ENCODE assay signal across 2 cellular contexts in genomic region chr14:35429951-35430350, GRCh38.
TF ChIP-seq lines count a peak whose summit lies in the region.

No MANE protein-coding gene starts in this region.

TF ChIP-seq in A549, 52 proteins besides CTCF, POLR2A, EP300 and RAD21:
- TF ChIP-seq CEBPB (IDR thresholded peaks at IDR 0.05), result no peak
- no peak for TF ChIP-seq CHD2 (IDR thresholded peaks at IDR 0.05; ENCODE audit: low read length, partially characterized antibody)
- TF ChIP-seq GATA3 (IDR thresholded peaks at IDR 0.05; ENCODE audit: borderline replicate concordance), result no peak
- no peak for TF ChIP-seq ELK1 (IDR thresholded peaks at IDR 0.05; ENCODE audit: low read depth, low read length)
- peak; percentile 25 for TF ChIP-seq MAFK (IDR thresholded peaks at IDR 0.05; ENCODE audit: partially characterized antibody)

TF ChIP-seq in H1, 55 proteins besides CTCF, POLR2A, EP300 and RAD21:
- TF ChIP-seq HDAC2 (IDR thresholded peaks at IDR 0.05; ENCODE audit: borderline replicate concordance in 1 of 2, low read depth in 2 of 2, low read length in 2 of 2), result no peak
- no peak for TF ChIP-seq SUZ12 (IDR thresholded peaks at IDR 0.05; ENCODE audit: low read length)
- TF ChIP-seq CEBPB (IDR thresholded peaks at IDR 0.05; ENCODE audit: low read depth, low read length), result no peak
- no peak for TF ChIP-seq GABPA (IDR thresholded peaks at IDR 0.05; ENCODE audit: borderline replicate concordance, insufficient read depth, low read length)
- no peak for TF ChIP-seq ASH2L (IDR thresholded peaks at IDR 0.05; ENCODE audit: low read length)
- no peak for TF ChIP-seq KDM1A (IDR thresholded peaks at IDR 0.05; ENCODE audit: borderline replicate concordance, low read length)
- no peak for TF ChIP-seq YY1 (IDR thresholded peaks at IDR 0.05; ENCODE audit: low read depth, low read length)
- no peak for TF ChIP-seq SP4 (IDR thresholded peaks at IDR 0.05; ENCODE audit: low read length)
- TF ChIP-seq TBP (IDR thresholded peaks at IDR 0.05; ENCODE audit: low read depth, low read length), result no peak
- no peak for TF ChIP-seq CREB1 (IDR thresholded peaks at IDR 0.05)
- TF ChIP-seq NRF1 (IDR thresholded peaks at IDR 0.05; ENCODE audit: low read depth, low read length), result no peak
- TF ChIP-seq NANOG (IDR thresholded peaks at IDR 0.05; ENCODE audit: insufficient read depth, low read depth, low read length, poor library complexity, severe bottlenecking), result no peak
- no peak for TF ChIP-seq SIX5 (IDR thresholded peaks at IDR 0.05; ENCODE audit: low read depth, low read length)
- no peak for TF ChIP-seq FOSL1 (IDR thresholded peaks at IDR 0.05; ENCODE audit: insufficient read depth, low read depth, low read length)
- TF ChIP-seq TAF7 (optimal IDR thresholded peaks at IDR 0.05; ENCODE audit: borderline replicate concordance, low read depth, low read length), result no peak
- TF ChIP-seq MAFK (IDR thresholded peaks at IDR 0.05; ENCODE audit: low read depth, low read length), result no peak
- TF ChIP-seq HDAC6 (IDR thresholded peaks at IDR 0.05; ENCODE audit: low read depth, low read length), result no peak
- no peak for TF ChIP-seq GTF2F1 (IDR thresholded peaks at IDR 0.05; ENCODE audit: borderline replicate concordance, low read depth, low read length)
- no peak for TF ChIP-seq ATF2 (IDR thresholded peaks at IDR 0.05; ENCODE audit: low read length)
- no peak for TF ChIP-seq CTBP2 (IDR thresholded peaks at IDR 0.05; ENCODE audit: borderline replicate concordance, insufficient read depth, insufficient read length, low read length)
